9 cellular contexts compared by ENCODE assay signal in the genomic region with DNA sequence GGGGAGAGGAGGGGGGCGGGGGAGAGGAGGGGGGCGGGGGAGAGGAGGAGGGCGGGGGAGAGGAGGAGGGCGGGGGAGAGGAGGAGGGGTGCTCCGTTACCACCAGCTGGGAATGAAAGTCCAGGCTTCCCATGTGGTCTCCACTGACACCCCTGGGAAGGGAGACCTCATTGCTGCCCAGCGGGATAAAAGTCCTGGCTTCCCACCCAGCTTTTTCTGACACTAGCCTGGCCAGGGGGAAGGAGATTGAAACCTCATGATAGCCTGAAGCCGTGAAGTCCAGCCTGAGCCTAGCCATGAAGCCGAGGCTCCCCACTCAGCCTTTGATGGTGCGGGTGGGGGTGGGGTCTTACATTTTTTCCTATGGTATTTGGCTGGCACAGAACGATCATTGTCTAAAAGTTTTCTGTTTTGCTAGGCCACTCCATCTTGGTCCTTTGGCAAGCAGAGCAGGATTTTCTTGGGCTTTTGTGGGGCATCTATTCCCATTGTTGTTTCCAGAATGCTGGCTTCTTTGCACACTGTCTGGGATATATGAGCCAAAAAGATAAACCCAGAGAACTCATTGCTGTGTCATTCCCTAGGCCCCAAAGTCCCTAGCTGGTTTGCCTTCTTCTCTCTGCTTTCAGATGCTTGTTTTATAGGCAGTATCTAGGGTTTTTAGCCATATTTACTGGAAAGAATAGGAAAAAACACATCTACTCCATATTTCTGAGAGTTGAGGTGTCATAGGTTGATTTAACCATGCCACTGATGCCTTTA.
DNase-seq lines count a peak whose midpoint lies in the region; ATAC-seq lines count a peak whose summit lies in the region.
"Had no signal": no experiment of that assay in that cellular context is flagged by ENCODE, and none has a peak within 500 bp of the region (broad histone marks: within the 10 kb centered on the region; RNA-seq: fewer than 3 reads in every experiment).

No MANE protein-coding gene starts in this region.

- no peaks in the 10 kb centered on the region for H3K27me3 Mint-ChIP-seq in effector memory CD8-positive, alpha-beta T cell

- H3K4me2 ChIP-seq in neuronal stem cell (ENCODE audit: insufficient read depth, low read length, poor library complexity, severe bottlenecking) = no peak overlapping the region

- H3K4me1 ChIP-seq in neuronal stem cell (ENCODE audit: control insufficient read depth in 2 of 2, insufficient read depth in 1 of 2, low read depth in 1 of 2, low read length in 2 of 2) = peaks cover 5 to 8% of the 10 kb centered on the region in 2 donors

- H3K4ac ChIP-seq in neuronal stem cell (ENCODE audit: low read length) = no peak overlapping the region

- H2BK5ac ChIP-seq in neuronal stem cell (ENCODE audit: low read length) = no peak overlapping the region

- no peaks in the 10 kb centered on the region for H3K79me1 ChIP-seq in neuronal stem cell (ENCODE audit: low read depth, low read length)

- ATAC-seq in effector memory CD8-positive, alpha-beta T cell (replicated peaks) = no peak
- no peak for ATAC-seq in HG03354 (IDR thresholded peaks at IDR 0.05; ENCODE audit: poor library complexity, severe bottlenecking, unreplicated experiment)
- no peak for ATAC-seq in HG03439 (IDR thresholded peaks at IDR 0.05; ENCODE audit: unreplicated experiment)

- no peak overlapping the region for H3K9ac ChIP-seq in neuronal stem cell (ENCODE audit: low read depth, low read length, poor library complexity)

- peak overlapping the region; percentile 11 for H3K18ac ChIP-seq in neuronal stem cell (ENCODE audit: low read length)

- H3K27me3 ChIP-seq in neuronal stem cell (ENCODE audit: control insufficient read depth in 3 of 3, insufficient read depth in 3 of 3, low read depth in 1 of 3, low read length in 3 of 3) = peaks cover 0 to 3% (median 0%) of the 10 kb centered on the region in 3 experiments

- no peak overlapping the region for H2BK15ac ChIP-seq in neuronal stem cell (ENCODE audit: low read length)

- no peak overlapping the region for H3K4me3 ChIP-seq in neuronal stem cell (ENCODE audit: low read length in 2 of 2)

- H3K36me3 Mint-ChIP-seq in effector memory CD8-positive, alpha-beta T cell (ENCODE audit: insufficient read depth) = peaks cover 6% of the 10 kb centered on the region

- no peak overlapping the region for H4K8ac ChIP-seq in neuronal stem cell (ENCODE audit: low read depth, low read length)

- H3K36me3 ChIP-seq in neuronal stem cell (replicated peaks in 1 of 2; ENCODE audit: control insufficient read depth in 2 of 2, insufficient read depth in 2 of 2, low read length in 2 of 2) = no peaks in the 10 kb centered on the region

- no peak overlapping the region for H3K14ac ChIP-seq in neuronal stem cell (ENCODE audit: low read length)

- peak overlapping the region; percentile 86 to 87 for H3K27ac Mint-ChIP-seq in effector memory CD8-positive, alpha-beta T cell

- H2BK120ac ChIP-seq in neuronal stem cell (ENCODE audit: low read depth, low read length) = no peak overlapping the region

- peak overlapping the region; percentile 40 for H2AK5ac ChIP-seq in neuronal stem cell (ENCODE audit: low read depth, low read length)

- H2BK12ac ChIP-seq in neuronal stem cell (ENCODE audit: low read length) = no peak overlapping the region

- H3K27ac ChIP-seq in neuronal stem cell (replicated peaks; ENCODE audit: low read length) = no peak overlapping the region
- H3K27ac ChIP-seq: VCaP had no signal

- no peak overlapping the region for H3K23ac ChIP-seq in neuronal stem cell (ENCODE audit: low read depth, low read length, poor library complexity)

- peaks cover 2 to 4% of the 10 kb centered on the region in 2 donors for H3K9me3 ChIP-seq in neuronal stem cell (replicated peaks in 1 of 2; ENCODE audit: control insufficient read depth in 2 of 2, insufficient read depth in 1 of 2, low read depth in 1 of 2, low read length in 2 of 2)

- no peak overlapping the region for H4K91ac ChIP-seq in neuronal stem cell (ENCODE audit: low read depth, low read length, poor library complexity)

- H3K9me3 Mint-ChIP-seq in effector memory CD8-positive, alpha-beta T cell = peaks cover 1 to 13% of the 10 kb centered on the region in 2 donors

- peak overlapping the region; percentile 28 for H2AFZ ChIP-seq in neuronal stem cell (ENCODE audit: low read length)

- peak overlapping the region; percentile 59 to 74 for H3K4me3 Mint-ChIP-seq in effector memory CD8-positive, alpha-beta T cell

- WGBS in neuronal stem cell (ENCODE audit: extremely low coverage in 2 of 2, insufficient read length in 2 of 2, insufficient replicate concordance in 1 of 2), 2 donors = no CpG with 5 or more reads among the region's 10 CpGs

- DNase-seq in EH (ENCODE audit: low read depth) (peak; percentile 42), RPMI7951 (ENCODE audit: low read depth) (peak; percentile 90), neuronal stem cell (ENCODE audit: low spot score) (no peak), dedifferentiated amniotic fluid mesenchymal stem cell (ENCODE audit: extremely low spot score) (no peak), HT-29 (ENCODE audit: low spot score) (no peak)
- no peak for DNase-seq in effector memory CD8-positive, alpha-beta T cell

- peaks cover 26 to 34% of the 10 kb centered on the region in 2 donors for H3K4me1 Mint-ChIP-seq in effector memory CD8-positive, alpha-beta T cell (ENCODE audit: low read depth in 2 of 2)

Comparison
In these comparisons a context has a peak if more than half of its experiments do, and no peak if none do; other contexts are left out.
1. DNase-seq: peak in EH (single experiment) and RPMI7951 (single experiment); none in effector memory CD8-positive, alpha-beta T cell (0 of 3), neuronal stem cell (single experiment), dedifferentiated amniotic fluid mesenchymal stem cell (single experiment) and HT-29 (single experiment).